ENCODE assay signal across 10 cellular contexts in genomic region chr2:190413421-190413820, GRCh38. TPM values are rescaled to one million over a fixed set of nuclear protein-coding genes. Genes with fewer than 3 reads are reported as not detected.
DNase-seq lines count a peak whose midpoint lies in the region; TF ChIP-seq lines count a peak whose summit lies in the region.
"Had no signal": no experiment of that assay in that cellular context is flagged by ENCODE, and none has a peak within 500 bp of the region (broad histone marks: within the 10 kb centered on the region; RNA-seq: fewer than 3 reads in every experiment).

No MANE protein-coding gene starts in this region.

- H3K27me3 ChIP-seq in breast epithelium: no peaks in the 10 kb centered on the region

- H3K36me3 Mint-ChIP-seq in HFFc6 (ENCODE audit: low read depth): no peaks in the 10 kb centered on the region

- no peak for TF ChIP-seq POLR2A in breast epithelium (IDR thresholded peaks at IDR 0.05)

- H3K4me1 Mint-ChIP-seq in HFFc6 (ENCODE audit: low read depth): peaks cover 6% of the 10 kb centered on the region; the same call in 1 of the 2 replicates

- no peaks in the 10 kb centered on the region for H3K36me3 ChIP-seq in breast epithelium

- TF ChIP-seq CTCF in breast epithelium (IDR thresholded peaks at IDR 0.05) (no peak), HFFc6 (IDR thresholded peaks at IDR 0.05) (no peak)

- intact Hi-C loops in breast epithelium (cut with DNase I; ENCODE audit: low total_unique reads): no loop called here

- H3K27me3 Mint-ChIP-seq in HFFc6 (ENCODE audit: insufficient read depth): no peaks in the 10 kb centered on the region; the same call in 1 of the 2 replicates

- peak overlapping the region in 1 of 3 donors; percentile 7 for H3K4me3 ChIP-seq in breast epithelium
- H3K4me3 ChIP-seq: A549 had no signal

- H3K9me3 Mint-ChIP-seq in HFFc6: no peaks in the 10 kb centered on the region

- no peak overlapping the region; the same call in 1 of the 2 replicates for H3K27ac Mint-ChIP-seq in HFFc6

- no peak overlapping the region for H3K4me3 Mint-ChIP-seq in HFFc6

- H3K27ac ChIP-seq in breast epithelium: peak overlapping the region; percentile 59 to 82
- H3K27ac ChIP-seq: A549 had no signal

- DNase-seq in NCI-H1092 treated with DMSO at 0.1 percent for 48 hours (lab: John Stamatoyannopoulos, UW): peak; percentile 30
- DNase-seq in NCI-H1092 (lab: John Stamatoyannopoulos, UW): no peak
- peak; percentile 51 for DNase-seq in NCI-H1105 (lab: John Stamatoyannopoulos, UW)
- peak in 1 of 2 donors; percentile 74 for DNase-seq in breast epithelium (ENCODE audit: low spot score in 2 of 2)
- DNase-seq in pons (ENCODE audit: low spot score): peak; percentile 54
- DNase-seq in germinal center (ENCODE audit: low spot score): no peak
- no peak for DNase-seq in HFFc6
- no peak for DNase-seq in NCI-H748 (lab: John Stamatoyannopoulos, UW; ENCODE audit: unreplicated experiment)
- DNase-seq: effector memory CD4-positive, alpha-beta T cell had no signal

- no peaks in the 10 kb centered on the region for H3K9me3 ChIP-seq in breast epithelium
- H3K9me3 ChIP-seq: A549 had no signal

- peaks cover 3 to 12% of the 10 kb centered on the region in 2 donors for H3K4me1 ChIP-seq in breast epithelium

RNA-seq across cellular contexts. Expression of gene MFSD6, which starts 5.3 kb away (rescaled TPM):
- total RNA-seq in breast epithelium: 100 to 1,000 TPM in 1 of 3 donors, 10 to 100 TPM in 2; 52.0 to 180 (median 92.4) TPM
- 10 to 100 TPM in 3 of 6 experiments, 1 to 10 TPM in 3; 3.2 to 10.4 (median 9.5) TPM for total RNA-seq in HFFc6 (2021; fragmentation: NEBNext Ultra II Directional; extraction: Animal tissue kit (Norgen Biotek cat#: 25700))

Comparison
In these comparisons a context has a peak if more than half of its experiments do, and no peak if none do; other contexts are left out.
1. DNase-seq: peak in NCI-H1092 treated with DMSO at 0.1 percent for 48 hours (single experiment), NCI-H1105 (single experiment) and pons (single experiment); none in NCI-H1092 (single experiment), germinal center (single experiment), HFFc6 (single experiment) and NCI-H748 (single experiment).
2. RNA of gene MFSD6, which starts 5.3 kb away (total RNA-seq): 52.0 to 180 TPM in breast epithelium; 3.2 to 10.4 TPM in HFFc6; every median in the first group is over 4 times any median in the second.